ENCODE assay signal across 21 cellular contexts in the genomic region with DNA sequence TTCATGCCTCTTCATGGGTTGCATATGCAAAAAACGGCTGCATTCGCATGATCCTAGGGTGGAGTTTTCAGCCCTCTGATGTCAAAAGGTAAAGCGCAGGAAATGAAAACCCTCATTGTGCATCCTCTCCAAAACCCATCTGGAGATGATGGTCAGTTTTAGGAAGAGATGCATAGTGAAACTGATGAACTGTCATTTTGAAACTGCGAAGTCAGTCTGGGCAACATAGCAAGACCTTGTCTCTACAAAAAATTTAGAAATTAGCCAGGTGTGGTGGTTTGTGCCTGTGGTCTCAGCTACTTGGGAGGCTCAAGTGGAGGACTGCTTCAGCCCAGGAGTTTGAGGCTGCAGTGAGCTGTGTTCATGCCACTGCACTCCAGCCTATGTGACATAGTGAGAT. TPM values are rescaled to one million over a fixed set of nuclear protein-coding genes. Genes with fewer than 3 reads are reported as not detected.
A peak's percentile ranks its signal among the peaks of the same experiment; 100 is the strongest.
DNase-seq lines count a peak whose midpoint lies in the region; ATAC-seq and TF ChIP-seq lines count a peak whose summit lies in the region.
"Had no signal": no experiment of that assay in that cellular context is flagged by ENCODE, and none has a peak within 500 bp of the region (broad histone marks: within the 10 kb centered on the region; RNA-seq: fewer than 3 reads in every experiment).

No MANE protein-coding gene starts in this region.

- H3K27me3 ChIP-seq in MM.1S (replicated peaks; ENCODE audit: insufficient read depth, low read length), result no peaks in the 10 kb centered on the region
- H3K27me3 ChIP-seq: esophagus muscularis mucosa, right atrium auricular region had no signal

- DNase-seq in MM.1S, result peak; percentile 96
- no peak for DNase-seq in mesenteric fat pad (ENCODE audit: low spot score)
- DNase-seq in immature natural killer cell, result no peak
- DNase-seq in T-helper 9 cell, result no peak
- DNase-seq: activated effector memory CD4-positive, alpha-beta T cell treated with anti-CD3 and anti-CD28 coated beads, Interleukin-2, amount 50 U/mL, for 16 hours; H9; Karpas-422; left ventricle myocardium inferior; NCI-H146; NCI-H446; nucleus accumbens; T-cell; trophoblast cell had no signal

- no peak overlapping the region for H3K27ac Mint-ChIP-seq in immature natural killer cell
- H3K27ac Mint-ChIP-seq: H9; stimulated activated naive CD8-positive, alpha-beta T cell treated with anti-CD3 and anti-CD28 coated beads, Interleukin-15, Interleukin-2, amounts not matched to agents 100 ng/mL and 50 ng/mL, for 24 hours; T-cell had no signal

- peaks cover 12 to 16% of the 10 kb centered on the region in 2 donors for H3K4me1 Mint-ChIP-seq in immature natural killer cell

- peaks cover 23% of the 10 kb centered on the region for H3K79me2 ChIP-seq in MM.1S (ENCODE audit: low read length)

- no peak for TF ChIP-seq CTCF in MM.1S (IDR thresholded peaks at IDR 0.05; ENCODE audit: low read length)

- no peaks in the 10 kb centered on the region for H3K9me3 Mint-ChIP-seq in immature natural killer cell
- H3K9me3 Mint-ChIP-seq: stimulated activated naive CD8-positive, alpha-beta T cell treated with anti-CD3 and anti-CD28 coated beads, Interleukin-15, Interleukin-2, amounts not matched to agents 100 ng/mL and 50 ng/mL, for 24 hours; T-cell had no signal

- peak overlapping the region; percentile 5; the same call in 1 of the 2 replicates for H3K4me3 ChIP-seq in MM.1S (ENCODE audit: low read length)
- H3K4me3 ChIP-seq: esophagus muscularis mucosa, left ventricle myocardium inferior, right atrium auricular region had no signal

- no peaks in the 10 kb centered on the region for H3K36me3 ChIP-seq in MM.1S (replicated peaks; ENCODE audit: insufficient read depth, low read length)
- H3K36me3 ChIP-seq: esophagus muscularis mucosa, left ventricle myocardium inferior, right atrium auricular region had no signal

- ATAC-seq in GM18502 (IDR thresholded peaks at IDR 0.05; ENCODE audit: poor library complexity, unreplicated experiment) (peak; percentile 39), GM19452 (IDR thresholded peaks at IDR 0.05; ENCODE audit: unreplicated experiment) (peak; percentile 43), HG02852 (IDR thresholded peaks at IDR 0.05; ENCODE audit: unreplicated experiment) (peak; percentile 41), GM19035 (IDR thresholded peaks at IDR 0.05; ENCODE audit: unreplicated experiment) (no peak)
- ATAC-seq: T-cell had no signal

- H3F3A ChIP-seq in MM.1S (ENCODE audit: insufficient read depth, low read length), result peaks cover 18% of the 10 kb centered on the region

- peaks cover 7 to 9% (median 8%) of the 10 kb centered on the region in 3 donors for H3K27me3 Mint-ChIP-seq in immature natural killer cell (ENCODE audit: low read depth in 3 of 3)
- H3K27me3 Mint-ChIP-seq: stimulated activated naive CD8-positive, alpha-beta T cell treated with anti-CD3 and anti-CD28 coated beads, Interleukin-15, Interleukin-2, amounts not matched to agents 100 ng/mL and 50 ng/mL, for 24 hours had no signal

- peak overlapping the region; percentile 61; the same call in 1 of the 2 replicates for H3K4me2 ChIP-seq in MM.1S (ENCODE audit: low read depth, low read length)

- no peaks in the 10 kb centered on the region for H4K20me1 ChIP-seq in MM.1S (ENCODE audit: insufficient read depth, low read length)

- no peaks in the 10 kb centered on the region for H3K9me3 ChIP-seq in MM.1S (replicated peaks; ENCODE audit: insufficient read depth, low read length)
- H3K9me3 ChIP-seq: esophagus muscularis mucosa, left ventricle myocardium inferior, right atrium auricular region had no signal

- peaks cover 0 to 4% (median 0%) of the 10 kb centered on the region in 3 donors for H3K36me3 Mint-ChIP-seq in immature natural killer cell
- H3K36me3 Mint-ChIP-seq: T-cell had no signal

- H3K27ac ChIP-seq in MM.1S (ENCODE audit: low read length), result peak overlapping the region; percentile 84; the same call in 1 of the 2 replicates
- H3K27ac ChIP-seq: esophagus muscularis mucosa, left ventricle myocardium inferior, right atrium auricular region, VCaP had no signal

- peaks cover 16% of the 10 kb centered on the region for H3K4me1 ChIP-seq in MM.1S (ENCODE audit: low read length)

- H3K4me3 Mint-ChIP-seq in immature natural killer cell, result no peak overlapping the region
- H3K4me3 Mint-ChIP-seq: H9; stimulated activated naive CD8-positive, alpha-beta T cell treated with anti-CD3 and anti-CD28 coated beads, Interleukin-15, Interleukin-2, amounts not matched to agents 100 ng/mL and 50 ng/mL, for 24 hours; T-cell had no signal

- H3K9ac ChIP-seq in MM.1S (ENCODE audit: low read length), result peak overlapping the region; percentile 47; the same call in 1 of the 2 replicates

- H2AFZ ChIP-seq in MM.1S (ENCODE audit: low read length), result no peak overlapping the region

- no peaks in the 10 kb centered on the region for H3K9me2 ChIP-seq in MM.1S (replicated peaks; ENCODE audit: insufficient read depth, low read length)

RNA-seq across cellular contexts. Expression of a gene that starts 2.5 kb away (rescaled TPM):
- 23.6 TPM for total RNA-seq in mesenteric fat pad
- 1 to 10 TPM in 2 of 3 donors, under 1 TPM in 1; 0.14 to 5.4 (median 3.8) TPM for polyA plus RNA-seq in immature natural killer cell

RNA-seq across cellular contexts. Expression of a gene that starts 36.2 kb away (rescaled TPM):
- total RNA-seq in mesenteric fat pad, result 19.6 TPM
- polyA plus RNA-seq in immature natural killer cell, result 1 to 10 TPM; 3.0 to 3.9 (median 3.9) TPM

RNA-seq across cellular contexts. Expression of a gene that starts 36.3 kb away (rescaled TPM):
- total RNA-seq in mesenteric fat pad, result 24.0 TPM
- polyA plus RNA-seq in immature natural killer cell, result 10 to 100 TPM in 2 of 3 donors, 1 to 10 TPM in 1; 7.7 to 16.7 (median 16.3) TPM

RNA-seq across cellular contexts. Expression of a gene that starts 48.6 kb away (rescaled TPM):
- total RNA-seq in mesenteric fat pad, result 20.9 TPM
- 10 to 100 TPM; 15.7 to 25.3 (median 16.8) TPM for polyA plus RNA-seq in immature natural killer cell

RNA-seq across cellular contexts. Expression of a gene that starts 48.7 kb away (rescaled TPM):
- 21.3 TPM for total RNA-seq in mesenteric fat pad
- polyA plus RNA-seq in immature natural killer cell, result 10 to 100 TPM in 1 of 3 donors, 1 to 10 TPM in 1, not detected in 1; 2.8 to 18.2 TPM
